ENCODE assay signal across 16 cellular contexts in the genomic region with DNA sequence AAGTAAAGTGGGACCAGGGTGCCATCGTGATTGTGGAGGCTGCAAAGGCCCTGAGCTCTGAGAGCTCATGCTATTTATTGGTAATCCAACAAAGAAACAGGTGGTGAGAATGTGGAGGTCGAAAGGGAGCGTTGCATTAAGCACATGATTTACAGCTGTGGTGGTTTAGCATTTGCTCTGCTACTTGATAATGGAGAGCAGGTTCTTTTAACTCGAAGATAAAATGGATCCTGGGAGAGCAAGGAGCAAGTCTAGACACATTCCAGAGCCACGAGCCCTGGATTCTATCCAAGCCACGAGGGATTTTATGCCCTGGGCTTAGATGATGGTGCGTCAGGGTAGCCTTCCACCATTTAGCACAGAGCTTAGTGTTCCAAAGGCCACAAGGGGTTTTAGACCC.
DNase-seq lines count a peak whose midpoint lies in the region; ATAC-seq and TF ChIP-seq lines count a peak whose summit lies in the region.
"Had no signal": no experiment of that assay in that cellular context is flagged by ENCODE, and none has a peak within 500 bp of the region (broad histone marks: within the 10 kb centered on the region; RNA-seq: fewer than 3 reads in every experiment).

No MANE protein-coding gene starts in this region.

- TF ChIP-seq CTCF in PC-3 (conservative IDR thresholded peaks at IDR 0.05; ENCODE audit: low read depth, low read length) (no peak), brain microvascular endothelial cell (IDR thresholded peaks at IDR 0.05; ENCODE audit: low read depth, low read length, missing control alignments) (no peak)

- H3K4me1 ChIP-seq in PC-3 (ENCODE audit: insufficient read depth, low read length): 0 out of 2 replicates have a peak, but pooled peaks cover under 1% of the 10 kb centered on the region

- H3K27me3 ChIP-seq in PC-3 (ENCODE audit: low read length): no peaks in the 10 kb centered on the region
- H3K27me3 ChIP-seq in brain microvascular endothelial cell (replicated peaks): no peaks in the 10 kb centered on the region

- H3K9ac ChIP-seq in PC-3 (ENCODE audit: low read length): no peak overlapping the region

- DNase-seq in ELF-1 (ENCODE audit: low read depth, low spot score) (peak; percentile 9), PC-3 (no peak), brain microvascular endothelial cell (peak; percentile 20), myocyte (ENCODE audit: low read depth) (peak; percentile 22), NCI-H2196 (lab: John Stamatoyannopoulos, UW; ENCODE audit: unreplicated experiment) (no peak), NCI-H1105 treated with DMSO at 0.1 percent for 48 hours (lab: John Stamatoyannopoulos, UW) (no peak)
- DNase-seq: ACHN; CD4-positive, alpha-beta T cell; DND-41; GF-D8; NCI-H1694; NCI-H2171; NCI-H510A had no signal

- no peaks in the 10 kb centered on the region for H3K36me3 ChIP-seq in PC-3 (ENCODE audit: low read depth, low read length)
- H3K36me3 ChIP-seq in brain microvascular endothelial cell (replicated peaks): no peaks in the 10 kb centered on the region

- in situ Hi-C loops in brain microvascular endothelial cell (cut with HindIII; ENCODE audit: low pct_ligation_motif_present, low sequenced_read_pairs): no loop called here

- H3F3A ChIP-seq in PC-3 (ENCODE audit: low read length, unreplicated experiment): no peaks in the 10 kb centered on the region

- no peak overlapping the region for H3K4me2 ChIP-seq in PC-3 (ENCODE audit: low read length)

- ATAC-seq in PC-3: no peak
- ATAC-seq in HG03520 (IDR thresholded peaks at IDR 0.05; ENCODE audit: unreplicated experiment): no peak
- ATAC-seq: K562 had no signal

- intact Hi-C loops in PC-3 (cut with micrococcal nuclease): no loop called here

- no peak overlapping the region for H3K27ac ChIP-seq in PC-3 (ENCODE audit: low read length)
- no peak overlapping the region for H3K27ac ChIP-seq in brain microvascular endothelial cell
- H3K27ac ChIP-seq: HL-60 had no signal

- no peak overlapping the region for H3K4me3 ChIP-seq in PC-3 (ENCODE audit: low read length)
- no peak overlapping the region for H3K4me3 ChIP-seq in brain microvascular endothelial cell (ENCODE audit: low read depth, low read length)
- H3K4me3 ChIP-seq: K562 had no signal

- CTCF ChIA-PET in PC-3 (lab: Charles Lee): no interaction called here

- H3K9me2 ChIP-seq in PC-3 (replicated peaks; ENCODE audit: low read length): no peaks in the 10 kb centered on the region

- H4K20me1 ChIP-seq in PC-3 (ENCODE audit: low read length): no peaks in the 10 kb centered on the region

- H3K79me2 ChIP-seq in PC-3 (ENCODE audit: low read length): no peaks in the 10 kb centered on the region

- POLR2A ChIA-PET in PC-3 (lab: Charles Lee; ENCODE audit: unreplicated experiment): no interaction called here

- BruUV-seq in PC-3 (replicated peaks; lab: Mats Ljungman, UMichigan): no TSS peak

- peak overlapping the region; percentile 3; the same call in 1 of the 2 replicates for H2AFZ ChIP-seq in PC-3 (ENCODE audit: low read length)

- H3K9me3 ChIP-seq in PC-3 (ENCODE audit: low read length): no peaks in the 10 kb centered on the region

Comparison
In these comparisons a context has a peak if more than half of its experiments do, and no peak if none do; other contexts are left out.
1. DNase-seq: peak in ELF-1 (single experiment), brain microvascular endothelial cell (single experiment) and myocyte (single experiment); none in PC-3 (single experiment), NCI-H2196 (single experiment) and NCI-H1105 treated with DMSO at 0.1 percent for 48 hours (single experiment).